ENCODE assay signal across 25 cellular contexts in genomic region chr4:71287305-71287704, GRCh38.
"Had no signal": no experiment of that assay in that cellular context is flagged by ENCODE, and none has a peak within 500 bp of the region (broad histone marks: within the 10 kb centered on the region; RNA-seq: fewer than 3 reads in every experiment).

No MANE protein-coding gene starts in this region.

- FAIRE-seq: islet of Langerhans had no signal

- H3K27me3 ChIP-seq: ascending aorta, breast epithelium, sigmoid colon, tibial nerve, uterus had no signal

- H3K27ac ChIP-seq: ascending aorta, breast epithelium, coronary artery, lower lobe of right lung, neutrophil, sigmoid colon, tibial nerve, uterus, VCaP had no signal

- ATAC-seq: left colon; lower lobe of right lung; natural killer cell; stimulated activated naive CD8-positive, alpha-beta T cell treated with anti-CD3 and anti-CD28 coated beads, Interleukin-15, Interleukin-2, amounts not matched to agents 100 U/mL and 50 U/mL, for 24 hours had no signal

- H3K9me3 ChIP-seq: ascending aorta, breast epithelium, lower lobe of right lung, neutrophil, sigmoid colon, tibial nerve, uterus had no signal

- H3K36me3 ChIP-seq: ascending aorta, breast epithelium, lower lobe of right lung, neutrophil, sigmoid colon, tibial nerve, uterus had no signal

- DNase-seq: activated CD4-positive, alpha-beta T cell treated with anti-CD3 and anti-CD28 coated beads for 1 hour; activated CD8-positive, alpha-beta memory T cell treated with anti-CD3 and anti-CD28 coated beads for 24 hours; activated CD8-positive, alpha-beta memory T cell treated with anti-CD3 and anti-CD28 coated beads, Interleukin-2, amount 50 U/mL, for 48 hours; activated effector memory CD4-positive, alpha-beta T cell treated with anti-CD3 and anti-CD28 coated beads, Interleukin-2, amount 50 U/mL, for 16 hours; activated naive CD4-positive, alpha-beta T cell treated with anti-CD3 and anti-CD28 coated beads, Interleukin-2, amount 50 U/mL, for 16 hours; activated T-cell treated with anti-CD3 and anti-CD28 coated beads, Interleukin-2, amount 50 U/mL, for 48 hours; erythroblast; hippocampal formation; left colon; lower lobe of right lung; natural killer cell; posterior cingulate gyrus; sigmoid colon; stimulated activated CD4-positive, alpha-beta T cell treated with anti-CD3 and anti-CD28 coated beads, Interleukin-2, amount 100 ng/mL, for 24 hours; stimulated activated naive CD8-positive, alpha-beta T cell treated with anti-CD3 and anti-CD28 coated beads, Interleukin-15, Interleukin-2, amounts not matched to agents 100 U/mL and 50 U/mL, for 24 hours; substantia nigra; T-helper 2 cell; uterus had no signal

- H3K4me3 ChIP-seq: ascending aorta, breast epithelium, coronary artery, lower lobe of right lung, sigmoid colon, tibial nerve, uterus had no signal

- H3K4me1 ChIP-seq: ascending aorta, breast epithelium, lower lobe of right lung, uterus had no signal
